ENCODE assay signal across 10 cellular contexts in the genomic region with DNA sequence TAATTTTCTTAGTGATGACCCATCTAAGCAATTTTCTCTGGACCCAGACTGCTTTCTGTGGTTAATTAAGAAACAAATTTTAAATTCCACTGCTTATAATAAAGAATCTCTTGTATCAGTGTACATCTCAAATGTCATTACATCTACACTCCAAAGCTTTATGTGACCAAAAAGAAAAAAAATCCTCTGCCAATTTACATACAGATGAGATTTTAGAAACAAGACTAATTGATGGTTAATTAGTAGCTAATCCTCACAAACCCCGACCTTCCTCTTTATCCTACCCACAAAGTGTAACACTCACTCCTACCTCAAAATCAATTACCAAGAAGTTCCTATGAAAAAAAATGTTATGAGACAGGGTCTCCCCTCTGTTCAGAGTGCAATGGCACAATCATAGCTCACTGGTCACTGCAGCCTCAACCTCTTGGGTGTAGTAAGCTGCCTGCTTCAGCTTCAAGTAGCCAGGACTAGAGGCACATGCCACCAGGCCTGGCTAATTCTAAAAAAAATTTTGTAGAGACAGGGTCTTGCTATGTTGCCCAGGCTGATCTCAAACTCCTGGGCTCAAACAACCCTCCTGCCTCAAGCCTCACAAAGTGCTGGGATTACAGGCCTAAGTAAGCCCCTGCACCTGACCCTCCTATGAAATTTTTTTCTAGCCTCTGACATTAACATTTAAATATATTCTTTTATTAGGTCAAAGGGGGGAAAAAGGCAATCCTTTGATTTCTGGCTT. TPM values are rescaled to one million over a fixed set of nuclear protein-coding genes. Genes with fewer than 3 reads are reported as not detected.
A peak's percentile ranks its signal among the peaks of the same experiment; 100 is the strongest.
DNase-seq lines count a peak whose midpoint lies in the region; ATAC-seq lines count a peak whose summit lies in the region.
"Had no signal": no experiment of that assay in that cellular context is flagged by ENCODE, and none has a peak within 500 bp of the region (broad histone marks: within the 10 kb centered on the region; RNA-seq: fewer than 3 reads in every experiment).

No MANE protein-coding gene starts in this region.

- peaks cover 52% of the 10 kb centered on the region for H3K36me3 Mint-ChIP-seq in activated CD8-positive, alpha-beta memory T cell treated with anti-CD3 and anti-CD28 coated beads, Interleukin-2, amount 10 ng/mL, durations not matched to agents 7 days and 5 days
- H3K36me3 Mint-ChIP-seq in T-cell: peaks cover 51% of the 10 kb centered on the region
- H3K36me3 Mint-ChIP-seq in immature natural killer cell: peaks cover 5 to 23% (median 6%) of the 10 kb centered on the region in 3 donors
- H3K36me3 Mint-ChIP-seq in stimulated activated effector memory CD8-positive, alpha-beta T cell treated with anti-CD3 and anti-CD28 coated beads, Interleukin-12 subunit alpha, Interleukin-12 subunit beta, amount 100 ng/mL, for 72 hours: peaks cover 93% of the 10 kb centered on the region

- peak overlapping the region; percentile 10 for H3K27ac Mint-ChIP-seq in activated CD8-positive, alpha-beta memory T cell treated with anti-CD3 and anti-CD28 coated beads, Interleukin-2, amount 10 ng/mL, durations not matched to agents 7 days and 5 days
- H3K27ac Mint-ChIP-seq in T-cell: peak overlapping the region; percentile 5 to 6
- H3K27ac Mint-ChIP-seq in immature natural killer cell: peak overlapping the region in 5 of 6 donors; percentile 13 to 36 (median 22)
- peak overlapping the region; percentile 15 for H3K27ac Mint-ChIP-seq in stimulated activated effector memory CD8-positive, alpha-beta T cell treated with anti-CD3 and anti-CD28 coated beads, Interleukin-12 subunit alpha, Interleukin-12 subunit beta, amount 100 ng/mL, for 72 hours
- H3K27ac Mint-ChIP-seq: dendritic cell treated with granulocyte-macrophage colony-stimulating factor and Interleukin-4, amounts not matched to agents 40 ng/mL and 50 ng/mL, for 4 days had no signal

- POLR2A ChIA-PET in T-cell (lab: Charles Lee): interaction anchor here in 1 of 2 donors (0.6 to 0.7 kb wide), 3 partner anchors 12 to 1390 kb away, joined by 3 to 6 read pairs (median 3); no protein-coding TSS in a partner anchor

- no peaks in the 10 kb centered on the region for H3K9me3 Mint-ChIP-seq in activated CD8-positive, alpha-beta memory T cell treated with anti-CD3 and anti-CD28 coated beads, Interleukin-2, amount 10 ng/mL, durations not matched to agents 7 days and 5 days (ENCODE audit: low read depth)
- no peaks in the 10 kb centered on the region for H3K9me3 Mint-ChIP-seq in T-cell
- H3K9me3 Mint-ChIP-seq in immature natural killer cell: no peaks in the 10 kb centered on the region
- H3K9me3 Mint-ChIP-seq in stimulated activated effector memory CD8-positive, alpha-beta T cell treated with anti-CD3 and anti-CD28 coated beads, Interleukin-12 subunit alpha, Interleukin-12 subunit beta, amount 100 ng/mL, for 72 hours: no peaks in the 10 kb centered on the region
- H3K9me3 Mint-ChIP-seq: dendritic cell treated with granulocyte-macrophage colony-stimulating factor and Interleukin-4, amounts not matched to agents 40 ng/mL and 50 ng/mL, for 4 days had no signal

- DNase-seq in activated CD8-positive, alpha-beta memory T cell treated with anti-CD3 and anti-CD28 coated beads, Interleukin-2, amount 10 ng/mL, durations not matched to agents 7 days and 5 days: no peak
- no peak for DNase-seq in activated CD8-positive, alpha-beta memory T cell treated with anti-CD3 and anti-CD28 coated beads, Interleukin-2, amount 50 U/mL, for 4 hours
- no peak for DNase-seq in T-cell
- DNase-seq in immature natural killer cell: no peak
- no peak for DNase-seq in stimulated activated effector memory CD8-positive, alpha-beta T cell treated with anti-CD3 and anti-CD28 coated beads, Interleukin-12 subunit alpha, Interleukin-12 subunit beta, amount 100 ng/mL, for 72 hours (ENCODE audit: low spot score in 2 of 2)
- no peak for DNase-seq in NCI-H774 (lab: John Stamatoyannopoulos, UW)
- no peak for DNase-seq in NCI-H446 treated with DMSO at 0.1 percent for 48 hours (lab: John Stamatoyannopoulos, UW)
- DNase-seq: DMS 273 treated with DMSO at 0.1 percent for 48 hours had no signal

- no peak for ATAC-seq in activated CD8-positive, alpha-beta memory T cell treated with anti-CD3 and anti-CD28 coated beads, Interleukin-2, amount 10 ng/mL, durations not matched to agents 7 days and 5 days
- no peak for ATAC-seq in T-cell (replicated peaks in 1 of 4)
- no peak for ATAC-seq in stimulated activated effector memory CD8-positive, alpha-beta T cell treated with anti-CD3 and anti-CD28 coated beads, Interleukin-12 subunit alpha, Interleukin-12 subunit beta, amount 100 ng/mL, for 72 hours
- ATAC-seq in HG02981 (IDR thresholded peaks at IDR 0.05; ENCODE audit: unreplicated experiment): no peak

- H3K27me3 Mint-ChIP-seq in activated CD8-positive, alpha-beta memory T cell treated with anti-CD3 and anti-CD28 coated beads, Interleukin-2, amount 10 ng/mL, durations not matched to agents 7 days and 5 days: no peaks in the 10 kb centered on the region
- H3K27me3 Mint-ChIP-seq in T-cell (no peaks in the 10 kb centered on the region), immature natural killer cell (ENCODE audit: low read depth in 3 of 3) (peaks cover 0 to under 1% (median 0%) of the 10 kb centered on the region in 3 donors)
- H3K27me3 Mint-ChIP-seq: dendritic cell treated with granulocyte-macrophage colony-stimulating factor and Interleukin-4, amounts not matched to agents 40 ng/mL and 50 ng/mL, for 4 days had no signal

- peaks cover 47% of the 10 kb centered on the region for H3K4me1 Mint-ChIP-seq in activated CD8-positive, alpha-beta memory T cell treated with anti-CD3 and anti-CD28 coated beads, Interleukin-2, amount 10 ng/mL, durations not matched to agents 7 days and 5 days
- H3K4me1 Mint-ChIP-seq in T-cell (peaks cover 53 to 67% (median 62%) of the 10 kb centered on the region in 3 donors), immature natural killer cell (peaks cover 62 to 80% of the 10 kb centered on the region in 2 donors)
- H3K4me1 Mint-ChIP-seq in stimulated activated effector memory CD8-positive, alpha-beta T cell treated with anti-CD3 and anti-CD28 coated beads, Interleukin-12 subunit alpha, Interleukin-12 subunit beta, amount 100 ng/mL, for 72 hours: peaks cover 46% of the 10 kb centered on the region

- H3K4me3 Mint-ChIP-seq in activated CD8-positive, alpha-beta memory T cell treated with anti-CD3 and anti-CD28 coated beads, Interleukin-2, amount 10 ng/mL, durations not matched to agents 7 days and 5 days: no peak overlapping the region
- H3K4me3 Mint-ChIP-seq in T-cell: no peak overlapping the region
- H3K4me3 Mint-ChIP-seq in immature natural killer cell: peak overlapping the region in 4 of 5 donors; percentile 4 to 47 (median 42)
- H3K4me3 Mint-ChIP-seq in stimulated activated effector memory CD8-positive, alpha-beta T cell treated with anti-CD3 and anti-CD28 coated beads, Interleukin-12 subunit alpha, Interleukin-12 subunit beta, amount 100 ng/mL, for 72 hours: no peak overlapping the region
- H3K4me3 Mint-ChIP-seq: dendritic cell treated with granulocyte-macrophage colony-stimulating factor and Interleukin-4, amounts not matched to agents 40 ng/mL and 50 ng/mL, for 4 days had no signal

- CTCF ChIA-PET in activated CD8-positive, alpha-beta memory T cell treated with anti-CD3 and anti-CD28 coated beads, Interleukin-2, amount 10 ng/mL, durations not matched to agents 7 days and 5 days (lab: Charles Lee): interaction anchor here (0.9 to 1.2 kb wide), 2 partner anchors 9 to 13 kb away, joined by 3 to 4 read pairs; no protein-coding TSS in a partner anchor
- CTCF ChIA-PET in T-cell (lab: Charles Lee): interaction anchor here in 1 of 2 donors (0.6 to 0.7 kb wide), 2 partner anchors 14 to 411 kb away, joined by 3 to 6 read pairs; no protein-coding TSS in a partner anchor

RNA-seq across cellular contexts. Expression of a gene that starts 14.8 kb away (rescaled TPM):
- 10 to 100 TPM; 65.2 to 76.2 TPM for total RNA-seq in activated CD8-positive, alpha-beta memory T cell treated with anti-CD3 and anti-CD28 coated beads, Interleukin-2, amount 10 ng/mL, durations not matched to agents 7 days and 5 days
- 10 to 100 TPM; 42.3 to 51.9 (median 44.8) TPM for total RNA-seq in T-cell
- 10 to 100 TPM; 15.0 to 24.8 (median 15.3) TPM for polyA plus RNA-seq in immature natural killer cell

Comparison
In these comparisons a context has a peak if more than half of its experiments do, and no peak if none do; other contexts are left out.
1. H3K4me3 Mint-ChIP-seq: peak in immature natural killer cell (4 of 5); none in activated CD8-positive, alpha-beta memory T cell treated with anti-CD3 and anti-CD28 coated beads, Interleukin-2, amount 10 ng/mL, durations not matched to agents 7 days and 5 days (single experiment), T-cell (0 of 3) and stimulated activated effector memory CD8-positive, alpha-beta T cell treated with anti-CD3 and anti-CD28 coated beads, Interleukin-12 subunit alpha, Interleukin-12 subunit beta, amount 100 ng/mL, for 72 hours (single experiment).
2. Peak in every context shown above with its lines, with median percentiles within 50 percentile points of each other: H3K27ac Mint-ChIP-seq.